ENCODE assay signal across 17 cellular contexts in the genomic region with DNA sequence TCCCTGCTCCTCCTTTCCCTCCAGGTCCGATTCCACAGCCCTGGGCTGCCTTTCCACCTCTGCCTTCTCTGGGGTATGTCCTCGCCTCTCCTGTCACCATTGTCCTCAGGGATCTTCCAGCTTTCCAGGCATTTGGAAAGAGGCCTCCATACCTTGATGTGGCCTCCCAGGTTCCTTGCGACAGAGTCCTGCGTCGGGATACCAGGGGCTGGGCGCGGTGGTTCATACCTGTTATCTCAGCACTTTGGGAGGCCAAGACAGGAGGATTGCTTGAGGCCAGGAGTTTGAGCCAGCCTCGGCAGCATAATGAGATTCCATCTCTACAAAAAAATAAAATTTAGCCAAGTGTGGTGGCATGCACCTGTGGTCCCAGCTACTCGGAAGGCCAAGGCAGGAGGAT.
A peak's percentile ranks its signal among the peaks of the same experiment; 100 is the strongest.
DNase-seq lines count a peak whose midpoint lies in the region; ATAC-seq and TF ChIP-seq lines count a peak whose summit lies in the region.
"Had no signal": no experiment of that assay in that cellular context is flagged by ENCODE, and none has a peak within 500 bp of the region (broad histone marks: within the 10 kb centered on the region; RNA-seq: fewer than 3 reads in every experiment).

No MANE protein-coding gene starts in this region.

- CTCF ChIA-PET in Caco-2 (lab: Charles Lee), result no interaction called here
- CTCF ChIA-PET in WTC11 (lab: Charles Lee), result no interaction called here

- peaks cover 73% of the 10 kb centered on the region for H3K79me2 ChIP-seq in GM23338 (replicated peaks; ENCODE audit: insufficient read depth)

- no peak overlapping the region for H3K27ac ChIP-seq in GM23338 (ENCODE audit: low read depth)
- H3K27ac ChIP-seq: HL-60, SJSA1 had no signal

- no peaks in the 10 kb centered on the region for H3K9me3 ChIP-seq in Caco-2
- H3K9me3 ChIP-seq: HAP-1, SJSA1 had no signal

- TF ChIP-seq CTCF in Caco-2 (IDR thresholded peaks at IDR 0.05; ENCODE audit: insufficient read depth in 1 of 2, low read depth in 1 of 2, low read length in 1 of 2, severe bottlenecking in 1 of 2, unreplicated experiment in 1 of 2) (no peak), GM23338 (conservative IDR thresholded peaks at IDR 0.05; ENCODE audit: low read depth in 2 of 2) (no peak), WTC11 (IDR thresholded peaks at IDR 0.05) (no peak), progenitor cell of endocrine pancreas (IDR thresholded peaks at IDR 0.05; ENCODE audit: unreplicated experiment) (no peak)

- POLR2A ChIA-PET in Caco-2 (lab: Charles Lee), result no interaction called here
- POLR2A ChIA-PET in WTC11 (lab: Charles Lee), result interaction anchor here (0.6 kb wide), 2 partner anchors 10 to 15 kb away, joined by 3 to 5 read pairs; no protein-coding TSS in a partner anchor

- H3F3A ChIP-seq in GM23338 (replicated peaks; ENCODE audit: low read depth), result no peaks in the 10 kb centered on the region; the same call in 1 of the 2 replicates

- H4K20me1 ChIP-seq in GM23338 (replicated peaks; ENCODE audit: insufficient read depth), result peaks cover 9% of the 10 kb centered on the region; the same call in 1 of the 2 replicates

- BruUV-seq in Caco-2 (replicated peaks; lab: Mats Ljungman, UMichigan), result no TSS peak

- no peak for ATAC-seq in GM23338
- ATAC-seq in WTC11, result no peak

- H3K27ac Mint-ChIP-seq in Caco-2 (ENCODE audit: unreplicated experiment) (peak overlapping the region; percentile 69), GM23338 (peak overlapping the region; percentile 60; the same call in 1 of the 2 replicates), WTC11 (peak overlapping the region; percentile 63; the same call in 1 of the 2 replicates), progenitor cell of endocrine pancreas (peak overlapping the region; percentile 37)

- intact Hi-C loops in Caco-2 (cut with micrococcal nuclease; ENCODE audit: unreplicated experiment), result no loop called here

- no peak overlapping the region for H2AFZ ChIP-seq in GM23338

- H3K4me2 ChIP-seq in GM23338, result no peak overlapping the region

- H3K27me3 Mint-ChIP-seq in Caco-2 (ENCODE audit: insufficient read depth, unreplicated experiment) (no peaks in the 10 kb centered on the region), GM23338 (ENCODE audit: insufficient read depth, low read depth, poor library complexity) (peaks cover 10% of the 10 kb centered on the region), WTC11 (ENCODE audit: low read depth) (no peaks in the 10 kb centered on the region), progenitor cell of endocrine pancreas (no peaks in the 10 kb centered on the region)
- H3K27me3 Mint-ChIP-seq: CD8-positive, alpha-beta memory T cell had no signal

- no peak for DNase-seq in Caco-2
- DNase-seq in GM23338 (ENCODE audit: low spot score), result no peak
- DNase-seq in WTC11 (ENCODE audit: low spot score), result no peak
- no peak for DNase-seq in progenitor cell of endocrine pancreas (ENCODE audit: low spot score, unreplicated experiment)
- DNase-seq in central memory CD4-positive, alpha-beta T cell, result no peak
- DNase-seq in AML-193 (lab: John Stamatoyannopoulos, UW), result no peak
- no peak for DNase-seq in HPDE6-E6E7 (ENCODE audit: extremely low spot score)
- DNase-seq: CD8-positive, alpha-beta memory T cell; GF-D8; NCI-H187 treated with DMSO at 0.1 percent for 48 hours; NCI-H69; RPMI8226; SW 1271 had no signal

- no peaks in the 10 kb centered on the region for H3K27me3 ChIP-seq in Caco-2 (replicated peaks; ENCODE audit: control insufficient read depth, insufficient read depth, low read length)
- H3K27me3 ChIP-seq in GM23338 (ENCODE audit: insufficient read depth), result no peaks in the 10 kb centered on the region
- H3K27me3 ChIP-seq: BE2C, SJSA1 had no signal

- H3K36me3 Mint-ChIP-seq in Caco-2 (ENCODE audit: insufficient read depth, unreplicated experiment) (peaks cover 69% of the 10 kb centered on the region), GM23338 (ENCODE audit: low read depth) (peaks cover 13% of the 10 kb centered on the region), WTC11 (peaks cover 5% of the 10 kb centered on the region), progenitor cell of endocrine pancreas (ENCODE audit: insufficient read depth) (peaks cover 3% of the 10 kb centered on the region)

- H3K4me1 ChIP-seq in Caco-2 (0 out of 2 replicates have a peak, but pooled peaks cover 4% of the 10 kb centered on the region), GM23338 (ENCODE audit: insufficient read depth) (peaks cover 24% of the 10 kb centered on the region)
- H3K4me1 ChIP-seq: SJSA1 had no signal

- H3K36me3 ChIP-seq in Caco-2 (ENCODE audit: control insufficient read depth, insufficient read depth, low read length) (no peaks in the 10 kb centered on the region; the same call in 1 of the 2 replicates), GM23338 (ENCODE audit: insufficient read depth) (no peaks in the 10 kb centered on the region)
- H3K36me3 ChIP-seq: BE2C, HAP-1, SJSA1 had no signal

- H3K4me1 Mint-ChIP-seq in Caco-2 (ENCODE audit: low read depth, unreplicated experiment) (peaks cover 13% of the 10 kb centered on the region), GM23338 (peaks cover 47% of the 10 kb centered on the region), WTC11 (peaks cover 62% of the 10 kb centered on the region), progenitor cell of endocrine pancreas (ENCODE audit: low read depth) (peaks cover 18% of the 10 kb centered on the region)

- H3K4me3 ChIP-seq in Caco-2 (ENCODE audit: low read depth, low read length), result no peak overlapping the region
- H3K4me3 ChIP-seq in GM23338, result no peak overlapping the region
- H3K4me3 ChIP-seq: HAP-1, SJSA1 had no signal

- H3K4me3 Mint-ChIP-seq in Caco-2 (ENCODE audit: unreplicated experiment), result no peak overlapping the region
- H3K4me3 Mint-ChIP-seq in GM23338, result no peak overlapping the region
- no peak overlapping the region for H3K4me3 Mint-ChIP-seq in WTC11
- no peak overlapping the region for H3K4me3 Mint-ChIP-seq in progenitor cell of endocrine pancreas (ENCODE audit: low read depth)
- H3K4me3 Mint-ChIP-seq: CD8-positive, alpha-beta memory T cell had no signal

- no peaks in the 10 kb centered on the region for H3K9me2 ChIP-seq in GM23338 (ENCODE audit: insufficient read depth)

- H3K9me3 Mint-ChIP-seq in Caco-2 (ENCODE audit: unreplicated experiment) (no peaks in the 10 kb centered on the region), GM23338 (peaks cover 2% of the 10 kb centered on the region; the same call in 2 of the 3 replicates), WTC11 (peaks cover 2% of the 10 kb centered on the region), progenitor cell of endocrine pancreas (ENCODE audit: low read depth) (no peaks in the 10 kb centered on the region)
- H3K9me3 Mint-ChIP-seq: CD8-positive, alpha-beta memory T cell had no signal

TF ChIP-seq in GM23338, 12 proteins besides CTCF, POLR2A, EP300 and RAD21:
- no peak for TF ChIP-seq JUNB (IDR thresholded peaks at IDR 0.05; ENCODE audit: unreplicated experiment)
- TF ChIP-seq EZH2phosphoT487 (IDR thresholded peaks at IDR 0.05; ENCODE audit: unreplicated experiment), result no peak
- TF ChIP-seq, protein P1, sequence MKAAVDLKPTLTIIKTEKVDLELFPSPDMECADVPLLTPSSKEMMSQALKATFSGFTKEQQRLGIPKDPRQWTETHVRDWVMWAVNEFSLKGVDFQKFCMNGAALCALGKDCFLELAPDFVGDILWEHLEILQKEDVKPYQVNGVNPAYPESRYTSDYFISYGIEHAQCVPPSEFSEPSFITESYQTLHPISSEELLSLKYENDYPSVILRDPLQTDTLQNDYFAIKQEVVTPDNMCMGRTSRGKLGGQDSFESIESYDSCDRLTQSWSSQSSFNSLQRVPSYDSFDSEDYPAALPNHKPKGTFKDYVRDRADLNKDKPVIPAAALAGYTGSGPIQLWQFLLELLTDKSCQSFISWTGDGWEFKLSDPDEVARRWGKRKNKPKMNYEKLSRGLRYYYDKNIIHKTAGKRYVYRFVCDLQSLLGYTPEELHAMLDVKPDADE (IDR thresholded peaks at IDR 0.05), result no peak
- no peak for TF ChIP-seq STAT1 (IDR thresholded peaks at IDR 0.05; ENCODE audit: unreplicated experiment)

TF ChIP-seq in WTC11, 78 proteins besides CTCF, POLR2A, EP300 and RAD21 (continues in another document):
- no peak for TF ChIP-seq E2F5 (CRISPR knock-in tag; IDR thresholded peaks at IDR 0.05)
- no peak for TF ChIP-seq SOX15 (CRISPR knock-in tag; IDR thresholded peaks at IDR 0.05)
- TF ChIP-seq PRRX2 (CRISPR knock-in tag; IDR thresholded peaks at IDR 0.05), result no peak
- TF ChIP-seq ZNF512 (CRISPR knock-in tag; IDR thresholded peaks at IDR 0.05; ENCODE audit: borderline replicate concordance), result no peak
